ENCODE assay signal across 20 cellular contexts in the genomic region with DNA sequence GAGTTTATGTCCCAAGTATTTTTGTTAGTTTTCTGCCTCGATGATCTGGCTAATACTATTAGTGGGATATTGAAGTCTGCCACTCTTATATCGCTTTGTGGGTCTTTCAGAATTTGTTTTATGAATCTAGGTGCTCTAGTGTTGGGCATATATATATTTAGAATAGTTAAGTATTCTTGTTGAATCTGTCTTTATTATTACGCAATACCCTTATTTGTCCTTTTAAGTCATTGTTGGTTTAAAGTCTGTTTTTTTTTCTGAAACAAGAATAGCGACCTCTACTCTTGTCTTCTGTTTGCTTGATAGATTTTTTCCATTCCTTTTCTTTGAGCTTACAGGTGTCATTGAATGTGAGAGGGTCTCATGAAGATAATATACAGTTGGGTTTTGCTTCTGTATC.
DNase-seq lines count a peak whose midpoint lies in the region; ATAC-seq, FAIRE-seq and TF ChIP-seq lines count a peak whose summit lies in the region.
"Had no signal": no experiment of that assay in that cellular context is flagged by ENCODE, and none has a peak within 500 bp of the region (broad histone marks: within the 10 kb centered on the region; RNA-seq: fewer than 3 reads in every experiment).

No MANE protein-coding gene starts in this region.

- CTCF ChIA-PET in A549 (lab: Yijun Ruan, JAX), result no interaction called here
- CTCF ChIA-PET in IMR-90 (lab: Yijun Ruan, JAX), result no interaction called here
- CTCF ChIA-PET in H1 (lab: Charles Lee; ENCODE audit: partially characterized antibody), result interaction anchor here (0.7 kb wide), 1 partner anchor 352 kb away, joined by 3 read pairs; no protein-coding TSS in a partner anchor

- H3K27me3 ChIP-seq in IMR-90 (ENCODE audit: control insufficient read depth, insufficient read depth, low read length) (no peaks in the 10 kb centered on the region), H1 (replicated peaks in 1 of 4; ENCODE audit: control insufficient read depth in 3 of 4, extremely low read depth in 1 of 4, insufficient read depth in 3 of 4, low read length in 3 of 4) (no peaks in the 10 kb centered on the region)
- H3K27me3 ChIP-seq: BLaER1 treated with 17β-estradiol and CSF1 and Interleukin-3, amounts not matched to agents 10 nM and 100 nM had no signal

- H2BK5ac ChIP-seq in IMR-90 (ENCODE audit: low read depth, low read length, poor library complexity, severe bottlenecking) (no peak overlapping the region), H1 (ENCODE audit: low read depth, low read length) (no peak overlapping the region)

- H3K79me1 ChIP-seq in IMR-90 (ENCODE audit: low read depth in 1 of 2, low read length in 2 of 2) (no peaks in the 10 kb centered on the region), H1 (ENCODE audit: low read depth, low read length) (no peaks in the 10 kb centered on the region)

- H2AFZ ChIP-seq in IMR-90 (replicated peaks; ENCODE audit: low read length, poor library complexity) (no peak overlapping the region), H1 (ENCODE audit: low read length) (no peak overlapping the region)

- intact Hi-C loops in IMR-90 (cut with micrococcal nuclease), result no loop called here

- H3K4me3 ChIP-seq in A549, result no peak overlapping the region
- no peak overlapping the region for H3K4me3 ChIP-seq in IMR-90 (ENCODE audit: insufficient read depth, low read depth, low read length)
- H3K4me3 ChIP-seq in H1 (ENCODE audit: extremely low read depth in 1 of 4, insufficient read depth in 2 of 4, low read depth in 3 of 4, low read length in 4 of 4), result no peak overlapping the region
- H3K4me3 ChIP-seq: BLaER1 treated with 17β-estradiol and CSF1 and Interleukin-3, amounts not matched to agents 10 nM and 100 nM had no signal

- POLR2A ChIA-PET in A549 (lab: Yijun Ruan, JAX), result no interaction called here
- POLR2A ChIA-PET in IMR-90 (lab: Charles Lee; ENCODE audit: unreplicated experiment), result no interaction called here
- POLR2A ChIA-PET in H1 (lab: Charles Lee; ENCODE audit: partially characterized antibody), result no interaction called here

- no peaks in the 10 kb centered on the region for H3K79me2 ChIP-seq in H1 (ENCODE audit: control insufficient read depth in 1 of 2, insufficient read depth in 2 of 2, low read length in 2 of 2)

- FAIRE-seq in A549 (lab: Jason Lieb, UNC) (no peak), H1 (lab: Jason Lieb, UNC) (no peak)
- FAIRE-seq: A204.1, D721Med, G401.6, GM12891, GM19239 had no signal

- H3K18ac ChIP-seq in IMR-90 (ENCODE audit: low read depth, low read length) (no peak overlapping the region), H1 (ENCODE audit: extremely low read depth, low read length) (no peak overlapping the region)

- DNase-seq in A549 (ENCODE audit: low read depth in 1 of 2, low spot score in 1 of 2), result no peak
- DNase-seq in IMR-90, result no peak
- DNase-seq in H1 (ENCODE audit: low read depth in 1 of 2, low spot score in 2 of 2), result no peak
- no peak for DNase-seq in iPS-NIHi11 (ENCODE audit: low spot score)
- no peak for DNase-seq in SHP77 treated with DMSO at 0.1 percent for 48 hours (lab: John Stamatoyannopoulos, UW)
- DNase-seq: 8988T; AML-193; Caco-2; Calu3; CD4-positive, alpha-beta T cell; CD8-positive, alpha-beta T cell; DMS79 treated with DMSO at 0.1 percent for 48 hours; GF-D8 had no signal

- H4K8ac ChIP-seq in IMR-90 (ENCODE audit: low read depth in 2 of 2, low read length in 2 of 2) (no peak overlapping the region), H1 (ENCODE audit: extremely low read depth, insufficient read depth, low read length) (no peak overlapping the region)

- H3K23ac ChIP-seq in IMR-90 (ENCODE audit: low read depth, low read length) (no peak overlapping the region), H1 (ENCODE audit: insufficient read length) (no peak overlapping the region)

- no peak overlapping the region for H2BK20ac ChIP-seq in IMR-90 (ENCODE audit: low read depth, low read length)
- H2BK20ac ChIP-seq in H1 (ENCODE audit: low read length), result no peak overlapping the region

- no peak overlapping the region for H2BK15ac ChIP-seq in IMR-90 (ENCODE audit: low read depth, low read length)
- no peak overlapping the region for H2BK15ac ChIP-seq in H1 (ENCODE audit: low read length)

- no peaks in the 10 kb centered on the region for H3K4me1 ChIP-seq in A549
- H3K4me1 ChIP-seq in IMR-90 (ENCODE audit: control insufficient read depth, insufficient read depth, low read length), result no peaks in the 10 kb centered on the region
- H3K4me1 ChIP-seq in H1 (replicated peaks in 1 of 4; ENCODE audit: control insufficient read depth in 3 of 4, insufficient read depth in 4 of 4, low read length in 3 of 4), result peaks cover 0 to 6% (median 3%) of the 10 kb centered on the region in 4 experiments; a peak in 5 of 7 replicates
- H3K4me1 ChIP-seq: BLaER1 treated with 17β-estradiol and CSF1 and Interleukin-3, amounts not matched to agents 10 nM and 100 nM; Caco-2 had no signal

- H3K27ac ChIP-seq in A549 (no peak overlapping the region), IMR-90 (ENCODE audit: insufficient read depth, low read length) (no peak overlapping the region), H1 (ENCODE audit: low read depth, low read length) (no peak overlapping the region)
- H3K27ac ChIP-seq: BLaER1 treated with 17β-estradiol and CSF1 and Interleukin-3, amounts not matched to agents 10 nM and 100 nM; C4-2B had no signal

- H3K9me3 ChIP-seq in A549, result no peaks in the 10 kb centered on the region
- H3K9me3 ChIP-seq in IMR-90 (ENCODE audit: control insufficient read depth, insufficient read depth, low read length), result peaks cover 14% of the 10 kb centered on the region
- 0 out of 4 replicates have a peak, but pooled peaks cover 0 to 3% of the 10 kb centered on the region in 2 experiments for H3K9me3 ChIP-seq in H1 (ENCODE audit: insufficient read depth in 2 of 2, low read depth in 1 of 2, low read length in 1 of 2)

- H3K36me3 ChIP-seq in IMR-90 (ENCODE audit: control insufficient read depth, insufficient read depth, low read length) (no peaks in the 10 kb centered on the region), H1 (ENCODE audit: control insufficient read depth in 2 of 4, insufficient read depth in 4 of 4, low read length in 3 of 4) (no peaks in the 10 kb centered on the region)
- H3K36me3 ChIP-seq: BLaER1 treated with 17β-estradiol and CSF1 and Interleukin-3, amounts not matched to agents 10 nM and 100 nM had no signal

- no peak overlapping the region for H3K4me2 ChIP-seq in A549
- no peak overlapping the region for H3K4me2 ChIP-seq in IMR-90 (ENCODE audit: low read depth, low read length)
- no peak overlapping the region for H3K4me2 ChIP-seq in H1 (ENCODE audit: insufficient read depth in 1 of 2, low read depth in 2 of 2, low read length in 2 of 2)
- H3K4me2 ChIP-seq: BLaER1 treated with 17β-estradiol and CSF1 and Interleukin-3, amounts not matched to agents 10 nM and 100 nM had no signal

- H4K5ac ChIP-seq in IMR-90 (ENCODE audit: low read depth, low read length), result no peak overlapping the region
- H4K5ac ChIP-seq in H1 (ENCODE audit: insufficient read length, low read depth, low read length), result no peak overlapping the region

- no TSS peak for BruUV-seq in IMR-90 (replicated peaks; lab: Mats Ljungman, UMichigan)

- 10% methylated on average over 4 of the region's 4 CpGs for WGBS in A549 (ENCODE audit: missing lambda C conversion rate)
- no CpG with 5 or more reads among the region's 4 CpGs for WGBS in IMR-90 (ENCODE audit: extremely low coverage in 2 of 2, insufficient read length in 1 of 2), 2 experiments
- WGBS in H1 (ENCODE audit: extremely low coverage in 1 of 2, insufficient coverage in 1 of 2, insufficient read length in 1 of 2, insufficient replicate concordance in 2 of 2, low coverage in 1 of 2, low lambda C conversion rate in 2 of 2, missing lambda C conversion rate in 1 of 2), 2 experiments, result 94% methylated on average over 4 of the region's 4 CpGs; no CpG with 5 or more reads in 1 of the 2 experiments

- H3K4ac ChIP-seq in IMR-90 (ENCODE audit: low read depth, low read length), result no peak overlapping the region
- no peak overlapping the region for H3K4ac ChIP-seq in H1 (replicated peaks; ENCODE audit: insufficient read length, low read depth, low read length)

- dilution Hi-C loops in IMR-90 (cut with HindIII; ENCODE audit: low sequenced_read_pairs, unreplicated experiment), result no loop called here

- no peak for ATAC-seq in A549
- no peak for ATAC-seq in IMR-90 (ENCODE audit: low read depth)
- ATAC-seq: CD8-positive, alpha-beta T cell had no signal

- no peak overlapping the region for H4K91ac ChIP-seq in IMR-90 (ENCODE audit: insufficient read depth, low read depth, low read length)
- no peak overlapping the region for H4K91ac ChIP-seq in H1 (replicated peaks; ENCODE audit: insufficient read length, low read length)

- H3K14ac ChIP-seq in IMR-90 (replicated peaks; ENCODE audit: low read depth, low read length), result no peak overlapping the region
- no peak overlapping the region for H3K14ac ChIP-seq in H1 (ENCODE audit: insufficient read length)

- H3K9ac ChIP-seq in IMR-90 (ENCODE audit: low read depth, low read length) (no peak overlapping the region), H1 (replicated peaks in 1 of 4; ENCODE audit: extremely low read depth in 1 of 4, low read depth in 3 of 4, low read length in 3 of 4) (no peak overlapping the region)
- H3K9ac ChIP-seq: BLaER1 treated with 17β-estradiol and CSF1 and Interleukin-3, amounts not matched to agents 10 nM and 100 nM had no signal

- H2AK5ac ChIP-seq in IMR-90 (ENCODE audit: low read depth, low read length), result no peak overlapping the region
- H2AK5ac ChIP-seq in H1 (ENCODE audit: low read depth, low read length), result no peak overlapping the region

- H3K9me1 ChIP-seq in IMR-90 (ENCODE audit: insufficient read depth, low read length), result no peaks in the 10 kb centered on the region

- no peak overlapping the region for H2BK12ac ChIP-seq in H1 (ENCODE audit: low read depth, low read length)

- H2AK9ac ChIP-seq in IMR-90 (replicated peaks; ENCODE audit: low read depth, low read length, poor library complexity), result no peak overlapping the region

- H2BK120ac ChIP-seq in IMR-90 (ENCODE audit: low read depth, low read length) (no peak overlapping the region), H1 (replicated peaks; ENCODE audit: low read depth, low read length) (no peak overlapping the region)

- TF ChIP-seq CTCF in A549 (IDR thresholded peaks at IDR 0.05), result no peak
- no peak for TF ChIP-seq CTCF in IMR-90 (conservative IDR thresholded peaks at IDR 0.05; ENCODE audit: low read depth, low read length)
- TF ChIP-seq CTCF in H1 (IDR thresholded peaks at IDR 0.05; ENCODE audit: control extremely low read depth in 1 of 3, insufficient read depth in 1 of 3, low read depth in 1 of 3, low read length in 3 of 3), result no peak

- TF ChIP-seq POLR2A in A549 (IDR thresholded peaks at IDR 0.05; ENCODE audit: low read length), result no peak
- no peak for TF ChIP-seq POLR2A in IMR-90 (IDR thresholded peaks at IDR 0.05; ENCODE audit: low read depth, low read length)
- TF ChIP-seq POLR2A in H1 (IDR thresholded peaks at IDR 0.05; ENCODE audit: control extremely low read depth in 1 of 2, low read depth in 2 of 2, low read length in 2 of 2), result no peak

- TF ChIP-seq EP300 in A549 (IDR thresholded peaks at IDR 0.05) (no peak), H1 (IDR thresholded peaks at IDR 0.05; ENCODE audit: borderline replicate concordance in 1 of 2, low read depth in 2 of 2, low read length in 2 of 2) (no peak)

- H3K23me2 ChIP-seq in H1 (ENCODE audit: low read depth, low read length), result no peaks in the 10 kb centered on the region

- H3K56ac ChIP-seq in IMR-90 (ENCODE audit: extremely low read depth, insufficient read depth, low read length), result no peak overlapping the region
- no peak overlapping the region for H3K56ac ChIP-seq in H1 (replicated peaks; ENCODE audit: insufficient read length, low read depth, low read length)

- in situ Hi-C loops in IMR-90 (cut with MboI; ENCODE audit: low sequenced_read_pairs), result no loop called here

- no peak for TF ChIP-seq RAD21 in A549 (conservative IDR thresholded peaks at IDR 0.05 in 1 of 2, IDR thresholded peaks at IDR 0.05 in 1 of 2)
- TF ChIP-seq RAD21 in IMR-90 (IDR thresholded peaks at IDR 0.05; ENCODE audit: low read length), result no peak
- TF ChIP-seq RAD21 in H1 (IDR thresholded peaks at IDR 0.05 in 1 of 2, conservative IDR thresholded peaks at IDR 0.05 in 1 of 2; ENCODE audit: low read depth in 2 of 2, low read length in 2 of 2), result no peak

- no peaks in the 10 kb centered on the region for H4K20me1 ChIP-seq in IMR-90 (ENCODE audit: insufficient read depth, low read length)
- H4K20me1 ChIP-seq in H1 (replicated peaks in 1 of 2; ENCODE audit: control insufficient read depth in 1 of 2, insufficient read depth in 2 of 2, low read length in 2 of 2), result no peaks in the 10 kb centered on the region
- H4K20me1 ChIP-seq: BLaER1 treated with 17β-estradiol and CSF1 and Interleukin-3, amounts not matched to agents 10 nM and 100 nM had no signal
